Comparison of ENCODE assay signal across 16 cellular contexts in the genomic region with DNA sequence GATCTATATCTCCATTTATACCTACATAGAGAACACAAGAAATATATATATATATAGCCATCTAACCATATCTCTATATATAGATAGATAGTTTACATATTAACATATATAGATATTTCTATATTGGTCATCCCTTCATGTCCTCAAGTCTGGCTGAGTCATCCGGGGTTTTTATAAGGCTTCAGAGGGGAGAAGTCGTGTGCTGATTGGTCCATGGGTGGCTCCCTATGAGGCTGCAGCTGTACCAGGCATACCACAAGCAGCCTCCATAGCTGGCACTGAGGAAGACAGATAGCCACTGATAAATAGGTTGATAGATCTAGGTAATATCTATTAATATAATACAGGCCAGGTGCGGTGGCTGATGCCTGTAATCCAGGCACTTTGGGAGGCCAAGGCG.
A peak's percentile ranks its signal among the peaks of the same experiment; 100 is the strongest.
DNase-seq lines count a peak whose midpoint lies in the region; ATAC-seq and TF ChIP-seq lines count a peak whose summit lies in the region.
"Had no signal": no experiment of that assay in that cellular context is flagged by ENCODE, and none has a peak within 500 bp of the region (broad histone marks: within the 10 kb centered on the region; RNA-seq: fewer than 3 reads in every experiment).

No MANE protein-coding gene starts in this region.

- DNase-seq in GM12865 (ENCODE audit: low read depth) (peak; percentile 6), HT1080 (ENCODE audit: low read depth) (peak; percentile 7), GM23248 (no peak), kidney glomerular epithelial cell (lab: John Stamatoyannopoulos, UW) (no peak)
- no peak for DNase-seq in natural killer cell treated with Interleukin-12 subunit alpha and Interleukin-12 subunit beta and Interleukin-15 and Interleukin-18, amount 100 ng/mL, for 72 hours (ENCODE audit: low spot score)
- DNase-seq: 8988T; AML-193; Caco-2; CD8-positive, alpha-beta memory T cell; IMR-90; KG1 had no signal

- no peaks in the 10 kb centered on the region for H4K20me1 ChIP-seq in GM23248 (ENCODE audit: insufficient read depth)
- H4K20me1 ChIP-seq: BLaER1 had no signal

- H3K27me3 Mint-ChIP-seq in natural killer cell treated with Interleukin-12 subunit alpha and Interleukin-12 subunit beta and Interleukin-15 and Interleukin-18, amount 100 ng/mL, for 72 hours = peaks cover 4 to 14% of the 10 kb centered on the region in 2 donors
- H3K27me3 Mint-ChIP-seq: CD8-positive, alpha-beta memory T cell had no signal

- H3K9me3 Mint-ChIP-seq in natural killer cell treated with Interleukin-12 subunit alpha and Interleukin-12 subunit beta and Interleukin-15 and Interleukin-18, amount 100 ng/mL, for 72 hours = no peaks in the 10 kb centered on the region

- no peaks in the 10 kb centered on the region for H3K36me3 ChIP-seq in GM23248 (ENCODE audit: low read depth)
- H3K36me3 ChIP-seq: BLaER1, HAP-1 had no signal

- H3K9me3 ChIP-seq in GM23248 (ENCODE audit: low read depth) = no peaks in the 10 kb centered on the region
- H3K9me3 ChIP-seq: Caco-2, HAP-1 had no signal

- no peaks in the 10 kb centered on the region for H3K36me3 Mint-ChIP-seq in natural killer cell treated with Interleukin-12 subunit alpha and Interleukin-12 subunit beta and Interleukin-15 and Interleukin-18, amount 100 ng/mL, for 72 hours
- H3K36me3 Mint-ChIP-seq: CD8-positive, alpha-beta memory T cell had no signal

- ATAC-seq in HG02588 (IDR thresholded peaks at IDR 0.05; ENCODE audit: unreplicated experiment) (peak; percentile 68), HG02973 (IDR thresholded peaks at IDR 0.05; ENCODE audit: unreplicated experiment) (peak; percentile 57), HG02852 (IDR thresholded peaks at IDR 0.05; ENCODE audit: unreplicated experiment) (no peak)
- ATAC-seq in natural killer cell treated with Interleukin-12 subunit alpha and Interleukin-12 subunit beta and Interleukin-15 and Interleukin-18, amount 100 ng/mL, for 72 hours = no peak

- no peaks in the 10 kb centered on the region; the same call in 1 of the 2 replicates for H3K27me3 ChIP-seq in GM23248 (replicated peaks; ENCODE audit: insufficient read depth)
- H3K27me3 ChIP-seq: BLaER1 had no signal

- 62 to 63% methylated on average over 4 of the region's 4 CpGs for WGBS in GM23248 (ENCODE audit: low coverage in 1 of 2, low lambda C conversion rate in 2 of 2, missing lambda C conversion rate in 2 of 2), 2 experiments

- no peaks in the 10 kb centered on the region for H3K79me2 ChIP-seq in GM23248 (ENCODE audit: insufficient read depth)

- no peak overlapping the region for H3K4me3 ChIP-seq in GM12865 (ENCODE audit: low read depth, low read length)
- no peak overlapping the region for H3K4me3 ChIP-seq in GM23248
- H3K4me3 ChIP-seq: BLaER1, HAP-1 had no signal

- no peak overlapping the region for H2AFZ ChIP-seq in GM23248

- H3K27ac Mint-ChIP-seq in natural killer cell treated with Interleukin-12 subunit alpha and Interleukin-12 subunit beta and Interleukin-15 and Interleukin-18, amount 100 ng/mL, for 72 hours = no peak overlapping the region
- H3K27ac Mint-ChIP-seq: CD8-positive, alpha-beta memory T cell had no signal

- no peaks in the 10 kb centered on the region for H3K4me1 ChIP-seq in GM23248 (ENCODE audit: insufficient read depth)
- H3K4me1 ChIP-seq: BLaER1, Caco-2, HAP-1 had no signal

- in situ Hi-C loops in GM23248 (cut with MboI) = no loop called here

- no peaks in the 10 kb centered on the region for H3F3A ChIP-seq in GM23248 (ENCODE audit: insufficient read depth)

- no peak overlapping the region for H3K4me3 Mint-ChIP-seq in natural killer cell treated with Interleukin-12 subunit alpha and Interleukin-12 subunit beta and Interleukin-15 and Interleukin-18, amount 100 ng/mL, for 72 hours
- H3K4me3 Mint-ChIP-seq: CD8-positive, alpha-beta memory T cell had no signal

- no peaks in the 10 kb centered on the region for H3K4me1 Mint-ChIP-seq in natural killer cell treated with Interleukin-12 subunit alpha and Interleukin-12 subunit beta and Interleukin-15 and Interleukin-18, amount 100 ng/mL, for 72 hours (ENCODE audit: low read depth in 2 of 2)
- H3K4me1 Mint-ChIP-seq: CD8-positive, alpha-beta memory T cell had no signal

- H3K9me2 ChIP-seq in GM23248 (ENCODE audit: insufficient read depth) = no peaks in the 10 kb centered on the region

- no peak overlapping the region for H3K4me2 ChIP-seq in GM23248 (ENCODE audit: unreplicated experiment)
- H3K4me2 ChIP-seq: BLaER1 had no signal

- H3K9ac ChIP-seq in GM23248 = no peak overlapping the region
- H3K9ac ChIP-seq: BLaER1 had no signal

- H3K27ac ChIP-seq in GM23248 = no peak overlapping the region
- H3K27ac ChIP-seq: BLaER1 had no signal

- no peak for TF ChIP-seq CTCF in GM12865 (IDR thresholded peaks at IDR 0.05; ENCODE audit: insufficient read depth, low read depth, low read length, missing control alignments)

Comparison
In these comparisons a context has a peak if more than half of its experiments do, and no peak if none do; other contexts are left out.
1. DNase-seq: peak in GM12865 (single experiment) and HT1080 (single experiment); none in GM23248 (single experiment), natural killer cell treated with Interleukin-12 subunit alpha and Interleukin-12 subunit beta and Interleukin-15 and Interleukin-18, amount 100 ng/mL, for 72 hours (single experiment) and kidney glomerular epithelial cell (single experiment).
2. ATAC-seq: peak in HG02588 (single experiment) and HG02973 (single experiment); none in HG02852 (single experiment) and natural killer cell treated with Interleukin-12 subunit alpha and Interleukin-12 subunit beta and Interleukin-15 and Interleukin-18, amount 100 ng/mL, for 72 hours (0 of 2).